Comparison of ENCODE assay signal across 8 cellular contexts in the genomic region with DNA sequence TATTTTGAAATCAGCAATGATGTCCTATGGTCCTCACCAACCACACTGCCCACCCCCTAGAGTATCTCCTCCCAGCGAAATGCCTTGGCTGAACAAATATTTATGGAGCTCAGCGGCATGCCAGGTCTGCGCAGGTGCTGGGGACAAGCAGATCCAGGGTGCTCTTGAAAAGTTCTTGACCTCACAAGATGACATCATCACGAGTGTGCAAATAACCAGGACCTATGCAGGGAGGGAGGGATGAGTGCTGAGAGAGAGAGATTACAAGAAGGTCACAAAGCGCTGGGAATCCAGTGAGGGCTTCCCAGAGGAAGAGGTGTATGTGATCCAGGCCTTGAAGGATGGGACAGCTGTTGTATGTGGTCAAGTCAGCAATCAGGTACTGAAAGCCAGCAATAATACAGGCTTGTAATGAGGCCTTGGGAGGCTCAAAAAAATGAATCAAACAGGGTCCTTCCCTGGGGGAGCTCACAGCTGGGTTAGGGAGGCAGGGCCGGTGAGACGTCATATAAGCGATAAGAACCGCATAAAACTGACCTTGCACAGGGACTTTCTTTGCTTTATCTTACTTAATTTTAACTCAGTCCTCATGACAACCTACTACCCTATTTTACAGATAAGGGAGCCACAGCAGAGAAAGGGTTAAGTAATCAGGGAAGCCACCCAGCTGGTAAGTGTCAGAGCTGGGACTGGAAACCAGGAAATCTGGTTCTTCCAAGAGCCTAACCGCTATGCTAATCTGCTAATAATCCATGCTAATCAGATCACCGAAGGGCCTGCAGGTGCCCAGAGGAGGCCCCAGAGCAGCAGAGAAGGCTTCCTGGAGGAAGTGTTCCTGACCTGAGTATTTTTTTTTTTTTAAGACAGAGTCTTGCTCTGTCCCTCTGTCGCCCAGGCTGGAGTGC. TPM values are rescaled to one million over a fixed set of nuclear protein-coding genes. Genes with fewer than 3 reads are reported as not detected.
DNase-seq lines count a peak whose midpoint lies in the region; ATAC-seq and TF ChIP-seq lines count a peak whose summit lies in the region.

No MANE protein-coding gene starts in this region.

- DNase-seq in GM23248 (peak; percentile 48), NCI-H510A treated with DMSO at 0.1 percent for 48 hours (lab: John Stamatoyannopoulos, UW) (peak; percentile 98), endodermal cell (peak; percentile 87), trophoblast cell (peak; percentile 60 to 82)
- DNase-seq in stimulated activated naive CD4-positive, alpha-beta T cell (lab: John Stamatoyannopoulos, UW), result no peak
- no peak for DNase-seq in stimulated activated CD4-positive, alpha-beta T cell treated with anti-CD3 and anti-CD28 coated beads, Interleukin-2, amount 100 ng/mL, for 24 hours
- DNase-seq in stimulated activated CD4-positive, alpha-beta T cell treated with anti-CD3 and anti-CD28 coated beads, Interleukin-4, amount 100 ng/mL, for 1 hour, result no peak

- H4K8ac ChIP-seq in trophoblast cell (ENCODE audit: low read depth, low read length), result peak overlapping the region; percentile 39

- H3K27ac ChIP-seq in GM23248 (no peak overlapping the region), endodermal cell (ENCODE audit: low read depth, low read length) (no peak overlapping the region), trophoblast cell (ENCODE audit: low read depth, low read length) (peak overlapping the region; percentile 46)

- peaks cover 22% of the 10 kb centered on the region for H3K36me3 Mint-ChIP-seq in endodermal cell (ENCODE audit: low read depth)

- no peaks in the 10 kb centered on the region for H3K27me3 Mint-ChIP-seq in endodermal cell (ENCODE audit: insufficient read depth)

- peak overlapping the region; percentile 52 for H4K91ac ChIP-seq in trophoblast cell (ENCODE audit: low read depth, low read length)

- no peak overlapping the region for H3K4me3 ChIP-seq in GM23248
- no peak overlapping the region for H3K4me3 ChIP-seq in endodermal cell (ENCODE audit: low read length)
- no peak overlapping the region for H3K4me3 ChIP-seq in trophoblast cell (ENCODE audit: low read depth, low read length)

- peak overlapping the region; percentile 20 for H3K14ac ChIP-seq in trophoblast cell (ENCODE audit: low read length)

- peak overlapping the region; percentile 5 for H3K4me3 Mint-ChIP-seq in endodermal cell

- H2BK12ac ChIP-seq in trophoblast cell (ENCODE audit: low read length), result peak overlapping the region; percentile 16

- no peak overlapping the region for H2AK5ac ChIP-seq in trophoblast cell (ENCODE audit: low read length)

- H3K4me1 ChIP-seq in GM23248 (ENCODE audit: insufficient read depth) (peaks cover 41% of the 10 kb centered on the region), endodermal cell (ENCODE audit: control insufficient read depth, insufficient read depth, low read length) (peaks cover 41% of the 10 kb centered on the region), trophoblast cell (ENCODE audit: control insufficient read depth in 1 of 2, insufficient read depth in 2 of 2, low read length in 2 of 2) (peaks cover 82 to 91% of the 10 kb centered on the region in 2 experiments)

- peaks cover 19% of the 10 kb centered on the region for H3F3A ChIP-seq in GM23248 (ENCODE audit: insufficient read depth)

- H3K4ac ChIP-seq in trophoblast cell (ENCODE audit: low read depth, low read length), result no peak overlapping the region

- H3K27me3 ChIP-seq in GM23248 (replicated peaks; ENCODE audit: insufficient read depth) (no peaks in the 10 kb centered on the region), endodermal cell (ENCODE audit: control insufficient read depth, insufficient read depth, low read length, poor library complexity, severe bottlenecking) (no peaks in the 10 kb centered on the region), trophoblast cell (ENCODE audit: insufficient read depth, low read length) (no peaks in the 10 kb centered on the region)

- no peak overlapping the region for H3K23ac ChIP-seq in trophoblast cell (ENCODE audit: low read length)

- H3K79me1 ChIP-seq in trophoblast cell (ENCODE audit: low read length), result peaks cover 41% of the 10 kb centered on the region

- H2AFZ ChIP-seq in GM23248, result no peak overlapping the region
- H2AFZ ChIP-seq in trophoblast cell (ENCODE audit: insufficient read depth, low read length, poor library complexity), result no peak overlapping the region

- TF ChIP-seq CTCF in endodermal cell (conservative IDR thresholded peaks at IDR 0.05), result no peak

- peak overlapping the region; percentile 34 for H2BK5ac ChIP-seq in trophoblast cell (ENCODE audit: low read depth, low read length, poor library complexity)

- 79 to 85% methylated on average over 12 of the region's 12 CpGs for WGBS in GM23248 (ENCODE audit: low coverage in 1 of 2, low lambda C conversion rate in 2 of 2, missing lambda C conversion rate in 2 of 2), 2 experiments
- WGBS in endodermal cell (ENCODE audit: insufficient coverage in 1 of 2, insufficient read length in 1 of 2), 2 experiments, result 67 to 70% methylated on average over 9 to 12 of the region's 12 CpGs
- no CpG with 5 or more reads among the region's 12 CpGs for WGBS in trophoblast cell (ENCODE audit: extremely low coverage, insufficient coverage, insufficient read length)

- no peak for ATAC-seq in GM18519 (IDR thresholded peaks at IDR 0.05; ENCODE audit: low FRiP score, unreplicated experiment)

- H3K4me2 ChIP-seq in GM23248 (ENCODE audit: unreplicated experiment), result no peak overlapping the region
- no peak overlapping the region for H3K4me2 ChIP-seq in trophoblast cell (ENCODE audit: low read length)

- H3K9me3 Mint-ChIP-seq in endodermal cell, result no peaks in the 10 kb centered on the region

- H3K9me3 ChIP-seq in GM23248 (ENCODE audit: low read depth) (no peaks in the 10 kb centered on the region), endodermal cell (ENCODE audit: control insufficient read depth, low read length) (no peaks in the 10 kb centered on the region), trophoblast cell (ENCODE audit: insufficient read depth, low read depth, low read length) (no peaks in the 10 kb centered on the region)

- H3K36me3 ChIP-seq in GM23248 (ENCODE audit: low read depth) (no peaks in the 10 kb centered on the region), endodermal cell (ENCODE audit: control insufficient read depth, insufficient read depth, low read length) (peaks cover 47% of the 10 kb centered on the region), trophoblast cell (ENCODE audit: control insufficient read depth in 1 of 2, insufficient read depth in 2 of 2, low read length in 2 of 2) (peaks cover 2 to 4% of the 10 kb centered on the region in 2 experiments)

- no peak overlapping the region for H2BK120ac ChIP-seq in trophoblast cell (ENCODE audit: insufficient read depth, low read length, poor library complexity)

- in situ Hi-C loops in GM23248 (cut with MboI), result no loop called here

- peak overlapping the region; percentile 77 for H3K27ac Mint-ChIP-seq in endodermal cell

- no peak overlapping the region for H4K12ac ChIP-seq in trophoblast cell (ENCODE audit: low read depth, low read length)

- peaks cover 86% of the 10 kb centered on the region for H3K4me1 Mint-ChIP-seq in endodermal cell

- H3K9ac ChIP-seq in GM23248, result no peak overlapping the region
- no peak overlapping the region for H3K9ac ChIP-seq in endodermal cell (ENCODE audit: extremely low read depth, low read length, poor library complexity, severe bottlenecking)
- no peak overlapping the region for H3K9ac ChIP-seq in trophoblast cell (ENCODE audit: low read length)

- H4K20me1 ChIP-seq in GM23248 (ENCODE audit: insufficient read depth), result no peaks in the 10 kb centered on the region

- H3K9me2 ChIP-seq in GM23248 (ENCODE audit: insufficient read depth), result no peaks in the 10 kb centered on the region

- H3K18ac ChIP-seq in trophoblast cell (ENCODE audit: low read length), result peak overlapping the region; percentile 51

- H3K79me2 ChIP-seq in GM23248 (ENCODE audit: insufficient read depth) (no peaks in the 10 kb centered on the region), trophoblast cell (ENCODE audit: control insufficient read depth, insufficient read depth, low read length, poor library complexity) (peaks cover 32% of the 10 kb centered on the region)

RNA-seq across cellular contexts. Expression of gene ARRB1, which starts 8.2 kb away (rescaled TPM):
- 2.1 and 3.1 TPM in 2 replicates for total RNA-seq in GM23248 (2014; rRNA removed; shearing (Covaris generic))
- 2.0 and 2.2 TPM in 2 replicates for polyA plus RNA-seq in GM23248 (2016; fragmentation: Nextera tagmentation; extraction: Ambion mirVana)
- total RNA-seq in endodermal cell, result 100 to 1,000 TPM in 1 of 2 donors, 10 to 100 TPM in 1; 41.7 to 128 TPM
- 19.7 TPM for polyA plus RNA-seq in endodermal cell (2013, experiment 1 of 2)
- polyA plus RNA-seq in endodermal cell (2013, experiment 2 of 2), result 23.1 TPM
- 34.1 and 34.7 TPM in 2 replicates for polyA plus RNA-seq in trophoblast cell (2013)

RNA-seq across cellular contexts. Expression of gene RPS3, which starts 56.1 kb away (rescaled TPM):
- total RNA-seq in GM23248 (2014; rRNA removed; shearing (Covaris generic)), result 915 and 1,048 TPM in 2 replicates
- polyA plus RNA-seq in GM23248 (2016; fragmentation: Nextera tagmentation; extraction: Ambion mirVana), result 896 and 915 TPM in 2 replicates
- total RNA-seq in endodermal cell, result 1,000 to 10,000 TPM; 2,923 to 3,877 TPM
- polyA plus RNA-seq in endodermal cell (2013, experiment 1 of 2), result 3,185 TPM
- polyA plus RNA-seq in endodermal cell (2013, experiment 2 of 2), result 3,073 TPM
- polyA plus RNA-seq in trophoblast cell (2013), result 4,211 and 4,337 TPM in 2 replicates

Comparison
In these comparisons a context has a peak if more than half of its experiments do, and no peak if none do; other contexts are left out.
1. DNase-seq: peak in GM23248 (single experiment), NCI-H510A treated with DMSO at 0.1 percent for 48 hours (single experiment), endodermal cell (single experiment) and trophoblast cell (2 of 2); none in stimulated activated naive CD4-positive, alpha-beta T cell (0 of 6), stimulated activated CD4-positive, alpha-beta T cell treated with anti-CD3 and anti-CD28 coated beads, Interleukin-2, amount 100 ng/mL, for 24 hours (0 of 2) and stimulated activated CD4-positive, alpha-beta T cell treated with anti-CD3 and anti-CD28 coated beads, Interleukin-4, amount 100 ng/mL, for 1 hour (single experiment).
2. RNA of gene ARRB1, which starts 8.2 kb away (total RNA-seq): 41.7 to 128 TPM in endodermal cell; 2.1 to 3.1 TPM in GM23248; every median in the first group is over 10 times any median in the second.